22 cellular contexts compared by ENCODE assay signal in genomic region chr15:88992912-88993376, GRCh38.
"Had no signal": no experiment of that assay in that cellular context is flagged by ENCODE, and none has a peak within 500 bp of the region (broad histone marks: within the 10 kb centered on the region; RNA-seq: fewer than 3 reads in every experiment).

No MANE protein-coding gene starts in this region.

- H3K4me1 ChIP-seq: esophagus squamous epithelium, gastroesophageal sphincter, right atrium auricular region, stomach, uterus had no signal

- H3K4me3 ChIP-seq: esophagus squamous epithelium, gastroesophageal sphincter, hepatocyte, ovary, right atrium auricular region, stomach, thoracic aorta, uterus had no signal

- H3K79me2 ChIP-seq: hepatocyte had no signal

- H2AFZ ChIP-seq: hepatocyte had no signal

- ATAC-seq: effector memory CD8-positive, alpha-beta T cell; gastroesophageal sphincter; left lobe of liver; natural killer cell had no signal

- DNase-seq: effector memory CD8-positive, alpha-beta T cell; esophagus squamous epithelium; foreskin fibroblast; mammary epithelial cell; natural killer cell; nucleus accumbens; ovary; small intestine; stimulated activated CD4-positive, alpha-beta T cell treated with anti-CD3 and anti-CD28 coated beads, Interleukin-12 subunit alpha, Interleukin-12 subunit beta, amount 100 ng/mL, for 4 hours; stimulated activated naive CD4-positive, alpha-beta T cell; stomach; substantia nigra; uterus had no signal

- H3K27me3 ChIP-seq: gastroesophageal sphincter, hepatocyte, ovary, right atrium auricular region, stomach, uterus had no signal

- H3K4me2 ChIP-seq: hepatocyte had no signal

- H3K9me3 Mint-ChIP-seq: dendritic cell treated with granulocyte-macrophage colony-stimulating factor and Interleukin-4, amounts not matched to agents 40 ng/mL and 50 ng/mL, for 4 days; effector memory CD8-positive, alpha-beta T cell; mesothelial cell of epicardium; natural killer cell; neural crest cell; type B pancreatic cell had no signal

- H3K36me3 Mint-ChIP-seq: mesothelial cell of epicardium, natural killer cell, type B pancreatic cell had no signal

- H3K36me3 ChIP-seq: esophagus squamous epithelium, gastroesophageal sphincter, ovary, right atrium auricular region, stomach, thoracic aorta, uterus had no signal

- H3K27ac Mint-ChIP-seq: dendritic cell treated with granulocyte-macrophage colony-stimulating factor and Interleukin-4, amounts not matched to agents 40 ng/mL and 50 ng/mL, for 4 days; effector memory CD8-positive, alpha-beta T cell; mesothelial cell of epicardium; natural killer cell; type B pancreatic cell had no signal

- H3K4me1 Mint-ChIP-seq: natural killer cell, neural crest cell had no signal

- H3K9me3 ChIP-seq: esophagus squamous epithelium, gastroesophageal sphincter, ovary, right atrium auricular region, stomach, thoracic aorta, uterus had no signal

- H3K27ac ChIP-seq: esophagus squamous epithelium, gastroesophageal sphincter, hepatocyte, ovary, right atrium auricular region, stomach, thoracic aorta, uterus had no signal

- H3K4me3 Mint-ChIP-seq: dendritic cell treated with granulocyte-macrophage colony-stimulating factor and Interleukin-4, amounts not matched to agents 40 ng/mL and 50 ng/mL, for 4 days; effector memory CD8-positive, alpha-beta T cell; mesothelial cell of epicardium; natural killer cell; neural crest cell; type B pancreatic cell had no signal
